17 cellular contexts compared by ENCODE assay signal in genomic region chr17:74201250-74201649, GRCh38. TPM values are rescaled to one million over a fixed set of nuclear protein-coding genes. Genes with fewer than 3 reads are reported as not detected.
A peak's percentile ranks its signal among the peaks of the same experiment; 100 is the strongest.
DNase-seq lines count a peak whose midpoint lies in the region; ATAC-seq, FAIRE-seq and TF ChIP-seq lines count a peak whose summit lies in the region.
"Had no signal": no experiment of that assay in that cellular context is flagged by ENCODE, and none has a peak within 500 bp of the region (broad histone marks: within the 10 kb centered on the region; RNA-seq: fewer than 3 reads in every experiment).

No MANE protein-coding gene starts in this region.

- intact Hi-C loops in mammary epithelial cell (cut with micrococcal nuclease) = loop anchor here (10.0 kb wide), 1 partner anchor 574 kb away; the partner anchor contains the start of gene NAT9

- H3K79me2 ChIP-seq in mammary epithelial cell (ENCODE audit: insufficient read depth, low read length) = peaks cover 27% of the 10 kb centered on the region

- H3K9me3 Mint-ChIP-seq in activated T-helper 17 cell treated with anti-CD3 and anti-CD28 coated beads, Interleukin-2, amount 50 U/mL, for 72 hours = no peaks in the 10 kb centered on the region
- H3K9me3 Mint-ChIP-seq: activated naive CD8-positive, alpha-beta T cell treated with anti-CD3 and anti-CD28 coated beads, Interleukin-2, amount 50 U/mL, for 24 hours; stimulated activated naive CD8-positive, alpha-beta T cell treated with anti-CD3 and anti-CD28 coated beads, Interleukin-15, Interleukin-2, amounts not matched to agents 100 ng/mL and 50 ng/mL, for 24 hours had no signal

- dilution Hi-C loops in mammary epithelial cell (cut with HindIII; ENCODE audit: low sequenced_read_pairs) = no loop called here

- H3K27ac ChIP-seq in mammary epithelial cell (ENCODE audit: insufficient read depth, low read depth, low read length) = no peak overlapping the region
- H3K27ac ChIP-seq: 22Rv1 had no signal

- no peaks in the 10 kb centered on the region for H4K20me1 ChIP-seq in mammary epithelial cell (ENCODE audit: insufficient read depth, low read length)

- BruUV-seq in mammary epithelial cell (replicated peaks; lab: Mats Ljungman, UMichigan) = no TSS peak

- no peak for ATAC-seq in GM19455 (IDR thresholded peaks at IDR 0.05; ENCODE audit: unreplicated experiment)
- no peak for ATAC-seq in activated T-helper 17 cell treated with anti-CD3 and anti-CD28 coated beads, Interleukin-2, amount 50 U/mL, for 72 hours (replicated peaks)
- ATAC-seq: activated naive CD8-positive, alpha-beta T cell treated with anti-CD3 and anti-CD28 coated beads, Interleukin-2, amount 50 U/mL, for 24 hours; HCT116; naive thymus-derived CD4-positive, alpha-beta T cell had no signal

- peaks cover 12% of the 10 kb centered on the region for H3K36me3 ChIP-seq in mammary epithelial cell (ENCODE audit: insufficient read depth, low read length)

- no peaks in the 10 kb centered on the region for H3K9me3 ChIP-seq in mammary epithelial cell (replicated peaks; ENCODE audit: insufficient read depth, low read length)

- no peak overlapping the region for H2AFZ ChIP-seq in mammary epithelial cell (ENCODE audit: low read depth, low read length)

- H3K4me3 Mint-ChIP-seq in activated T-helper 17 cell treated with anti-CD3 and anti-CD28 coated beads, Interleukin-2, amount 50 U/mL, for 72 hours = no peak overlapping the region
- H3K4me3 Mint-ChIP-seq: activated naive CD8-positive, alpha-beta T cell treated with anti-CD3 and anti-CD28 coated beads, Interleukin-2, amount 50 U/mL, for 24 hours; stimulated activated naive CD8-positive, alpha-beta T cell treated with anti-CD3 and anti-CD28 coated beads, Interleukin-15, Interleukin-2, amounts not matched to agents 100 ng/mL and 50 ng/mL, for 24 hours had no signal

- DNase-seq in NCI-H2196 (lab: John Stamatoyannopoulos, UW; ENCODE audit: unreplicated experiment) (peak; percentile 81), NCI-H2196 treated with DMSO at 0.1 percent for 48 hours (lab: John Stamatoyannopoulos, UW; ENCODE audit: unreplicated experiment) (no peak), NCI-H345 (lab: John Stamatoyannopoulos, UW) (peak; percentile 97), mammary epithelial cell (peak; percentile 34), urothelium cell line (ENCODE audit: low spot score) (no peak), LoVo (ENCODE audit: low spot score) (no peak)
- DNase-seq: activated naive CD8-positive, alpha-beta T cell treated with anti-CD3 and anti-CD28 coated beads, Interleukin-2, amount 50 U/mL, for 24 hours; effector CD8-positive, alpha-beta T cell; naive thymus-derived CD4-positive, alpha-beta T cell; NCI-H526; SW 1271 had no signal

- WGBS in mammary epithelial cell (ENCODE audit: low coverage, missing lambda C conversion rate) = 20% methylated on average over 8 of the region's 8 CpGs

- H3K27me3 ChIP-seq in mammary epithelial cell (ENCODE audit: insufficient read depth, low read length) = peaks cover 3% of the 10 kb centered on the region

- H3K27me3 Mint-ChIP-seq in activated T-helper 17 cell treated with anti-CD3 and anti-CD28 coated beads, Interleukin-2, amount 50 U/mL, for 72 hours = peaks cover 14% of the 10 kb centered on the region

- H3K27ac Mint-ChIP-seq in activated T-helper 17 cell treated with anti-CD3 and anti-CD28 coated beads, Interleukin-2, amount 50 U/mL, for 72 hours = no peak overlapping the region
- H3K27ac Mint-ChIP-seq: activated naive CD8-positive, alpha-beta T cell treated with anti-CD3 and anti-CD28 coated beads, Interleukin-2, amount 50 U/mL, for 24 hours; stimulated activated naive CD8-positive, alpha-beta T cell treated with anti-CD3 and anti-CD28 coated beads, Interleukin-15, Interleukin-2, amounts not matched to agents 100 ng/mL and 50 ng/mL, for 24 hours had no signal

- no peak overlapping the region for H3K4me2 ChIP-seq in mammary epithelial cell (ENCODE audit: insufficient read depth, low read depth, low read length)

- TF ChIP-seq CTCF in mammary epithelial cell (conservative IDR thresholded peaks at IDR 0.05 in 1 of 2, IDR thresholded peaks at IDR 0.05 in 1 of 2; ENCODE audit: extremely low read depth in 1 of 2, insufficient read depth in 1 of 2, low read depth in 1 of 2, low read length in 2 of 2) = no peak

- peaks cover 22% of the 10 kb centered on the region for H3K4me1 Mint-ChIP-seq in activated T-helper 17 cell treated with anti-CD3 and anti-CD28 coated beads, Interleukin-2, amount 50 U/mL, for 72 hours

- FAIRE-seq in urothelium cell line (lab: Jason Lieb, UNC) = peak; percentile 83
- FAIRE-seq: G401.6 had no signal

- CTCF ChIA-PET in mammary epithelial cell (lab: Charles Lee; ENCODE audit: low non-redundant PET) = no interaction called here

- H3K4me1 ChIP-seq in mammary epithelial cell (ENCODE audit: insufficient read depth, low read length) = peaks cover 16% of the 10 kb centered on the region

- no peak overlapping the region for H3K9ac ChIP-seq in mammary epithelial cell (ENCODE audit: insufficient read depth, low read length)

- no peak overlapping the region for H3K4me3 ChIP-seq in mammary epithelial cell (replicated peaks in 1 of 3; ENCODE audit: insufficient read depth in 1 of 3, low read depth in 2 of 3, low read length in 3 of 3)

- H3K36me3 Mint-ChIP-seq in activated T-helper 17 cell treated with anti-CD3 and anti-CD28 coated beads, Interleukin-2, amount 50 U/mL, for 72 hours (ENCODE audit: low read depth) = peaks cover 31% of the 10 kb centered on the region

- in situ Hi-C loops in mammary epithelial cell (cut with MboI; ENCODE audit: low sequenced_read_pairs in 2 of 2) = no loop called here

RNA-seq across cellular contexts. Expression of gene RPL38, which starts 2.2 kb away (rescaled TPM):
- total RNA-seq in mammary epithelial cell = 100 to 1,000 TPM; 487 to 802 TPM
- 972 TPM for polyA plus RNA-seq in mammary epithelial cell
- polyA minus RNA-seq in mammary epithelial cell = 599 TPM
- 1,000 to 10,000 TPM; 1,259 to 1,366 TPM for total RNA-seq in activated T-helper 17 cell treated with anti-CD3 and anti-CD28 coated beads, Interleukin-2, amount 50 U/mL, for 72 hours

RNA-seq across cellular contexts. Expression of gene TTYH2, which starts 12.1 kb away (rescaled TPM):
- total RNA-seq in mammary epithelial cell = under 1 TPM; 0.49 to 0.67 TPM
- 0.23 TPM for polyA plus RNA-seq in mammary epithelial cell
- 2.1 TPM for polyA minus RNA-seq in mammary epithelial cell
- 10 to 100 TPM in 1 of 2 donors, 1 to 10 TPM in 1; 2.6 to 13.9 TPM for total RNA-seq in activated T-helper 17 cell treated with anti-CD3 and anti-CD28 coated beads, Interleukin-2, amount 50 U/mL, for 72 hours

Comparison
In these comparisons a context has a peak if more than half of its experiments do, and no peak if none do; other contexts are left out.
1. DNase-seq: peak in NCI-H2196 (single experiment), NCI-H345 (single experiment) and mammary epithelial cell (single experiment); none in NCI-H2196 treated with DMSO at 0.1 percent for 48 hours (single experiment), urothelium cell line (single experiment) and LoVo (single experiment).